9 cellular contexts compared by ENCODE assay signal in genomic region chr2:15313657-15314056, GRCh38.
DNase-seq lines count a peak whose midpoint lies in the region; ATAC-seq and TF ChIP-seq lines count a peak whose summit lies in the region.
"Had no signal": no experiment of that assay in that cellular context is flagged by ENCODE, and none has a peak within 500 bp of the region (broad histone marks: within the 10 kb centered on the region; RNA-seq: fewer than 3 reads in every experiment).

No MANE protein-coding gene starts in this region.

- TF ChIP-seq CTCF in type B pancreatic cell (conservative IDR thresholded peaks at IDR 0.05), result no peak

- no peak overlapping the region for H3K27ac Mint-ChIP-seq in type B pancreatic cell

- H3K36me3 Mint-ChIP-seq in type B pancreatic cell, result peaks cover 17% of the 10 kb centered on the region

- no peaks in the 10 kb centered on the region for H3K27me3 Mint-ChIP-seq in type B pancreatic cell

- DNase-seq in fibroblast of peridontal ligament (ENCODE audit: extremely low read depth), result peak; percentile 22
- DNase-seq in type B pancreatic cell (ENCODE audit: extremely low spot score, unreplicated experiment), result no peak
- no peak for DNase-seq in cerebellum (ENCODE audit: low spot score)
- no peak for DNase-seq in cardiac septum (ENCODE audit: low spot score)
- DNase-seq in activated T-cell treated with anti-CD3 and anti-CD28 coated beads for 4 hours, result no peak
- DNase-seq: left cardiac atrium had no signal

- no peak overlapping the region for H3K4me3 Mint-ChIP-seq in type B pancreatic cell

- H3K9me3 Mint-ChIP-seq in type B pancreatic cell, result peaks cover 12% of the 10 kb centered on the region

- ATAC-seq in GM18511 (IDR thresholded peaks at IDR 0.05; ENCODE audit: unreplicated experiment), result peak; percentile 84
- peak; percentile 68 for ATAC-seq in GM21619 (IDR thresholded peaks at IDR 0.05; ENCODE audit: unreplicated experiment)
- peak; percentile 75 for ATAC-seq in HG03565 (IDR thresholded peaks at IDR 0.05; ENCODE audit: unreplicated experiment)
- ATAC-seq: left cardiac atrium had no signal

- intact Hi-C loops in cardiac septum (cut with DNase I), result no loop called here

- peaks cover 6% of the 10 kb centered on the region for H3K4me1 Mint-ChIP-seq in type B pancreatic cell (ENCODE audit: unreplicated experiment)
